Comparison of ENCODE assay signal across 27 cellular contexts in the genomic region with DNA sequence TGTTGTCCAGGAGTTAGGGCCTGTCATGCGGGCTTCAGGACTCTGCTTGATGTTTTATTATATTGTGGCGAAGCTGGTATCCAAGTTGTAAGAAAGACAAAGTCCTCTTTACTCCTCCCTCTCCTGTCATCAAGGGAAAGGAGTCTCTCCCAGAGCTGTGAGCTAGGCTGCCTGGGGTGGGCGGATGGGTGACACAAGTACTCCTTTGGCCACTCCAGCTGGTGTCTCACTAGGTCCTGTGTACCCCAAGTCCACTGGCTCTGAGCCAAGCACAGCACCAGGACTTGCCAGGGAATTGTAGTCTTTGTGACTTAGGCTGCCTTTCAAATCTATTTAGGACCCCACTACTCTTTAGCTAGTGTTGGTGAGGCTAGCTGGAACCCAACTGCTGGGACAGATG. TPM values are rescaled to one million over a fixed set of nuclear protein-coding genes. Genes with fewer than 3 reads are reported as not detected.
"Had no signal": no experiment of that assay in that cellular context is flagged by ENCODE, and none has a peak within 500 bp of the region (broad histone marks: within the 10 kb centered on the region; RNA-seq: fewer than 3 reads in every experiment).

No MANE protein-coding gene starts in this region.

- H3K27me3 ChIP-seq: neural progenitor cell, neutrophil, right lobe of liver, spleen, suprapubic skin, testis, tibial artery, transverse colon, upper lobe of right lung, uterus had no signal

- FAIRE-seq: pancreas had no signal

- H3K36me3 ChIP-seq: neural progenitor cell, neutrophil, pancreas, right lobe of liver, spleen, suprapubic skin, tibial artery, transverse colon, upper lobe of right lung, uterus had no signal

- H3K9me3 ChIP-seq: neutrophil, pancreas, psoas muscle, right lobe of liver, spleen, suprapubic skin, testis, tibial artery, transverse colon, upper lobe of right lung, uterus had no signal

- H3K4me3 ChIP-seq: neural progenitor cell, pancreas, psoas muscle, right lobe of liver, skin epidermis, smooth muscle cell, spleen, suprapubic skin, testis, tibial artery, transverse colon, upper lobe of right lung, uterus had no signal

- H3K9ac ChIP-seq: neural progenitor cell had no signal

- H3K4me1 ChIP-seq: neural progenitor cell, pancreas, psoas muscle, right lobe of liver, spleen, suprapubic skin, testis, tibial artery, transverse colon, upper lobe of right lung, uterus had no signal

- H2AFZ ChIP-seq: neural progenitor cell had no signal

- DNase-seq: naive thymus-derived CD4-positive, alpha-beta T cell; natural killer cell; nucleus accumbens; psoas muscle; right cardiac atrium; spleen; stimulated activated CD4-positive, alpha-beta T cell treated with anti-CD3 and anti-CD28 coated beads, Interleukin-12 subunit alpha, Interleukin-12 subunit beta, amount 100 ng/mL, for 4 hours; stimulated activated CD4-positive, alpha-beta T cell treated with anti-CD3 and anti-CD28 coated beads, Interleukin-1b, Interleukin-23, amount 100 ng/mL, for 48 hours; stimulated activated CD4-positive, alpha-beta T cell treated with anti-CD3 and anti-CD28 coated beads, Interleukin-4, amount 100 ng/mL, for 1 hour; stimulated activated CD4-positive, alpha-beta T cell treated with anti-CD3 and anti-CD28 coated beads, Interleukin-4, amount 100 ng/mL, for 4 hours; stimulated activated CD8-positive, alpha-beta memory T cell treated with anti-CD3 and anti-CD28 coated beads, Interleukin-4, amount 100 ng/mL, for 48 hours; stimulated activated naive CD4-positive, alpha-beta T cell; stimulated activated naive CD8-positive, alpha-beta T cell treated with anti-CD3 and anti-CD28 coated beads, Interleukin-15, amount 100 ng/mL, for 72 hours; stimulated activated naive CD8-positive, alpha-beta T cell treated with anti-CD3 and anti-CD28 coated beads, Interleukin-15, Interleukin-2, amounts not matched to agents 100 U/mL and 50 U/mL, for 24 hours; testis; tibial artery; transverse colon; upper lobe of right lung had no signal

- H3K27ac ChIP-seq: neural progenitor cell, neutrophil, pancreas, psoas muscle, right lobe of liver, skin epidermis, spleen, suprapubic skin, testis, tibial artery, transverse colon, upper lobe of right lung, uterus had no signal

- H3K4me2 ChIP-seq: neural progenitor cell, smooth muscle cell had no signal

- ATAC-seq: naive thymus-derived CD4-positive, alpha-beta T cell; natural killer cell; pancreas; psoas muscle; right cardiac atrium; right lobe of liver; stimulated activated memory B cell treated with anti-CD40 and anti-IgM and Interleukin-4, amounts not matched to agents 10 μg/mL and 1 μg/mL and 100 μg/mL, for 72 hours; stimulated activated naive CD8-positive, alpha-beta T cell treated with anti-CD3 and anti-CD28 coated beads, Interleukin-15, amount 100 ng/mL, for 72 hours; stimulated activated naive CD8-positive, alpha-beta T cell treated with anti-CD3 and anti-CD28 coated beads, Interleukin-15, Interleukin-2, amounts not matched to agents 100 U/mL and 50 U/mL, for 24 hours; upper lobe of right lung had no signal

RNA-seq across cellular contexts. Expression of a gene that starts 36.7 kb away (rescaled TPM):
- total RNA-seq: natural killer cell had no signal
- polyA plus RNA-seq: naive thymus-derived CD4-positive, alpha-beta T cell had no signal
